Comparison of ENCODE assay signal across 20 cellular contexts in the genomic region with DNA sequence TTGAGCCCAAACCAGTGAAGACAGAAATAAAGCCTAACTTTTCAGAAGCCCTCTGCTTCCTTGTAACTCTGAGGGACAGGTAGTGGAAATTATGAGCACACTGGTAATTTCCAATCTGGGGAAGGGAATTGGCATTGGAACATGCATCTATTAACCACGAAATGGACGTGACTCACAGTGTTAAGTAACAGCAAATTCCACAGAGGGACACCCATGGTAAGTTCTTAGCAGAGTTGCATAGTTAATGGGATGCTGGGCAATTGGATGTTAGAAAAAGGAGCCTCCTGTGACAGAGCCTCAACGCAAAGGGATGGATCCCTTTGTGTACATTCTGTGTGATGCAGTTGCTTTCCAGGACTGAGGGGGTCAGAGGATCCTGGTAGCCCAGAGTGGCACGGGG.
DNase-seq lines count a peak whose midpoint lies in the region; ATAC-seq and TF ChIP-seq lines count a peak whose summit lies in the region.
"Had no signal": no experiment of that assay in that cellular context is flagged by ENCODE, and none has a peak within 500 bp of the region (broad histone marks: within the 10 kb centered on the region; RNA-seq: fewer than 3 reads in every experiment).

No MANE protein-coding gene starts in this region.

- no peaks in the 10 kb centered on the region for H3K9me3 ChIP-seq in CD8-positive, alpha-beta memory T cell (ENCODE audit: low read length)
- no peaks in the 10 kb centered on the region for H3K9me3 ChIP-seq in naive thymus-derived CD4-positive, alpha-beta T cell (ENCODE audit: control insufficient read depth in 2 of 3, low read length in 3 of 3)
- H3K9me3 ChIP-seq: BLaER1 treated with 17β-estradiol and CSF1 and Interleukin-3, amounts not matched to agents 10 nM and 100 nM; suprapubic skin had no signal

- no peak overlapping the region for H3K27ac Mint-ChIP-seq in CD8-positive, alpha-beta memory T cell
- H3K27ac Mint-ChIP-seq in naive thymus-derived CD4-positive, alpha-beta T cell: no peak overlapping the region

- no peak for TF ChIP-seq CTCF in cardiac fibroblast (IDR thresholded peaks at IDR 0.05; ENCODE audit: low read depth, low read length)

- no peak overlapping the region for H3K4me3 Mint-ChIP-seq in CD8-positive, alpha-beta memory T cell
- no peak overlapping the region for H3K4me3 Mint-ChIP-seq in naive thymus-derived CD4-positive, alpha-beta T cell
- H3K4me3 Mint-ChIP-seq: brain had no signal

- H3K27me3 ChIP-seq in CD8-positive, alpha-beta memory T cell (ENCODE audit: insufficient read depth, low read length, poor library complexity, severe bottlenecking): no peaks in the 10 kb centered on the region
- H3K27me3 ChIP-seq in naive thymus-derived CD4-positive, alpha-beta T cell (ENCODE audit: control insufficient read depth in 2 of 2, insufficient read depth in 2 of 2, low read length in 2 of 2): no peaks in the 10 kb centered on the region
- H3K27me3 ChIP-seq: BLaER1 treated with 17β-estradiol and CSF1 and Interleukin-3, amounts not matched to agents 10 nM and 100 nM had no signal

- DNase-seq in EH (ENCODE audit: low read depth) (peak; percentile 43), M059J (ENCODE audit: low read depth) (peak; percentile 74), cardiac fibroblast (ENCODE audit: low read depth in 2 of 2) (peak; percentile 6 to 90), kidney tubule cell (ENCODE audit: low spot score) (peak; percentile 89), GDM1 (lab: John Stamatoyannopoulos, UW) (no peak), DMS53 treated with DMSO at 0.1 percent for 48 hours (lab: John Stamatoyannopoulos, UW; ENCODE audit: unreplicated experiment) (no peak)
- no peak for DNase-seq in CD8-positive, alpha-beta memory T cell
- DNase-seq in naive thymus-derived CD4-positive, alpha-beta T cell: no peak
- DNase-seq: activated CD8-positive, alpha-beta memory T cell treated with anti-CD3 and anti-CD28 coated beads for 24 hours; activated effector memory CD4-positive, alpha-beta T cell treated with Interleukin-2 at 50 U/mL for 16 hours; DND-41; effector CD4-positive, alpha-beta T cell; NCI-H1092 treated with DMSO at 0.1 percent for 48 hours; NK-92 treated with Interleukin-12 subunit alpha and Interleukin-12 subunit beta, amount 100 ng/mL, for 24 hours; posterior cingulate gyrus; SHP77 treated with DMSO at 0.1 percent for 48 hours had no signal

- no peaks in the 10 kb centered on the region for H3K36me3 ChIP-seq in CD8-positive, alpha-beta memory T cell (ENCODE audit: insufficient read depth, low read length)
- H3K36me3 ChIP-seq in naive thymus-derived CD4-positive, alpha-beta T cell (ENCODE audit: control insufficient read depth in 2 of 3, insufficient read depth in 3 of 3, low read length in 3 of 3): no peaks in the 10 kb centered on the region
- H3K36me3 ChIP-seq: BLaER1 treated with 17β-estradiol and CSF1 and Interleukin-3, amounts not matched to agents 10 nM and 100 nM; suprapubic skin had no signal

- CTCF ChIA-PET in CD8-positive, alpha-beta memory T cell (lab: Charles Lee): no interaction called here
- CTCF ChIA-PET in naive thymus-derived CD4-positive, alpha-beta T cell (lab: Charles Lee): no interaction called here

- no peak overlapping the region for H3K27ac ChIP-seq in CD8-positive, alpha-beta memory T cell (ENCODE audit: low read depth, low read length)
- H3K27ac ChIP-seq in naive thymus-derived CD4-positive, alpha-beta T cell (ENCODE audit: low read depth, low read length): no peak overlapping the region
- H3K27ac ChIP-seq: BLaER1 treated with 17β-estradiol and CSF1 and Interleukin-3, amounts not matched to agents 10 nM and 100 nM; suprapubic skin had no signal

- no peak for ATAC-seq in naive thymus-derived CD4-positive, alpha-beta T cell
- ATAC-seq: HepG2 had no signal

- no peaks in the 10 kb centered on the region for H3K36me3 Mint-ChIP-seq in CD8-positive, alpha-beta memory T cell
- H3K36me3 Mint-ChIP-seq in naive thymus-derived CD4-positive, alpha-beta T cell: no peaks in the 10 kb centered on the region
- H3K36me3 Mint-ChIP-seq: brain had no signal

- POLR2A ChIA-PET in CD8-positive, alpha-beta memory T cell (lab: Charles Lee): no interaction called here
- POLR2A ChIA-PET in naive thymus-derived CD4-positive, alpha-beta T cell (lab: Charles Lee): no interaction called here

- no peak overlapping the region for H3K4me3 ChIP-seq in cardiac fibroblast (replicated peaks in 1 of 2; ENCODE audit: low read depth in 2 of 2, low read length in 2 of 2)
- no peak overlapping the region for H3K4me3 ChIP-seq in CD8-positive, alpha-beta memory T cell (ENCODE audit: low read length)
- no peak overlapping the region for H3K4me3 ChIP-seq in naive thymus-derived CD4-positive, alpha-beta T cell (ENCODE audit: low read length)
- H3K4me3 ChIP-seq: BLaER1 treated with 17β-estradiol and CSF1 and Interleukin-3, amounts not matched to agents 10 nM and 100 nM; suprapubic skin had no signal

- H3K4me1 Mint-ChIP-seq in CD8-positive, alpha-beta memory T cell: no peaks in the 10 kb centered on the region
- no peaks in the 10 kb centered on the region for H3K4me1 Mint-ChIP-seq in naive thymus-derived CD4-positive, alpha-beta T cell

- no peaks in the 10 kb centered on the region for H3K4me1 ChIP-seq in CD8-positive, alpha-beta memory T cell (ENCODE audit: insufficient read depth, low read length)
- H3K4me1 ChIP-seq in naive thymus-derived CD4-positive, alpha-beta T cell (ENCODE audit: control insufficient read depth in 2 of 2, insufficient read depth in 2 of 2, low read length in 2 of 2): no peaks in the 10 kb centered on the region
- H3K4me1 ChIP-seq: suprapubic skin had no signal

- peaks cover 0 to 4% (median 0%) of the 10 kb centered on the region in 5 donors for H3K9me3 Mint-ChIP-seq in CD8-positive, alpha-beta memory T cell
- peaks cover 0 to 6% (median 0%) of the 10 kb centered on the region in 11 donors for H3K9me3 Mint-ChIP-seq in naive thymus-derived CD4-positive, alpha-beta T cell

- intact Hi-C loops in naive thymus-derived CD4-positive, alpha-beta T cell (cut with micrococcal nuclease): no loop called here

- H3K27me3 Mint-ChIP-seq in CD8-positive, alpha-beta memory T cell: no peaks in the 10 kb centered on the region
- peaks cover 0 to 13% (median 0%) of the 10 kb centered on the region in 5 donors for H3K27me3 Mint-ChIP-seq in naive thymus-derived CD4-positive, alpha-beta T cell

Comparison
In these comparisons a context has a peak if more than half of its experiments do, and no peak if none do; other contexts are left out.
1. DNase-seq: peak in EH (single experiment), M059J (single experiment), cardiac fibroblast (2 of 2) and kidney tubule cell (single experiment); none in CD8-positive, alpha-beta memory T cell (0 of 5), GDM1 (single experiment), naive thymus-derived CD4-positive, alpha-beta T cell (0 of 9) and DMS53 treated with DMSO at 0.1 percent for 48 hours (single experiment).